Comparison of ENCODE assay signal across 7 cellular contexts in the genomic region with DNA sequence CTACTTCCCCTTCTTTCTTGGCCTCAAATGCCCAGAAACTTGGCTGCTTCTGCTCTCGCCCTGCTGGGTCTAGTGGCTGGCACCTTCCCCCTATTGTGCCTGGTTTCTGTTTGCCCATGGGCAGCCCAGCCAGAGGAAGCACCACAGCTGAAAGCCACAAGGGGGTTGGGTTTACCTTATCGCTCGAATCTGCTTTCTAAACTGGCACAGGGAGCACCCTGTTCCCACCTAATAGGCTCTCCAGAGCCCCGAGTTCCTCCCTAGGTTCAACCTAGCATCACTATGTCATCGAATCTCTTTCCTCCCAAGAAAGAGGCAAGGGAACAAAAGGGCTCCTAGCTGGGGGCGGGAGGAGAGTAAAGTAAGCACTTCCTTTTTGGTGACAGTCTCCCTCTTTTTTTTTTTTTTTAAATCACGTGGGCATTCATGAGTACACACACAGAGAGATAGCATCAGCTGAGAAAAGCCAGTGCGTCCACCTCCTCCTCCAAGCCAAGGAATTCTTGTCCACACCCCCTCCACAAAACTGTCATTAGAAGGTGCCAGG.
DNase-seq lines count a peak whose midpoint lies in the region; ATAC-seq, FAIRE-seq and TF ChIP-seq lines count a peak whose summit lies in the region.

No MANE protein-coding gene starts in this region.

- no peaks in the 10 kb centered on the region for H3K27me3 ChIP-seq in breast epithelium

- intact Hi-C loops in breast epithelium (cut with DNase I; ENCODE audit: low total_unique reads): no loop called here

- H3K27ac ChIP-seq in breast epithelium (peak overlapping the region; percentile 90 to 95), mesodermal cell (ENCODE audit: low read depth, low read length, severe bottlenecking) (peak overlapping the region; percentile 87), temporal lobe (ENCODE audit: low read depth, low read length) (peak overlapping the region; percentile 0)

- peak overlapping the region; percentile 82 to 85 (median 82) for H3K4me3 Mint-ChIP-seq in T-cell

- peaks cover 26 to 30% (median 28%) of the 10 kb centered on the region in 3 donors for H3K4me1 Mint-ChIP-seq in T-cell

- 71 to 76% methylated on average over 2 to 4 of the region's 8 CpGs for WGBS in mesodermal cell (ENCODE audit: insufficient coverage in 2 of 2), 2 experiments

- H3K9me3 ChIP-seq in breast epithelium (no peaks in the 10 kb centered on the region), mesodermal cell (ENCODE audit: control insufficient read depth, low read length) (no peaks in the 10 kb centered on the region)

- peaks cover 11 to 13% of the 10 kb centered on the region in 2 donors for H3K27me3 Mint-ChIP-seq in T-cell

- peak overlapping the region in 2 of 3 donors; percentile 48 to 60 for H3K4me3 ChIP-seq in breast epithelium
- H3K4me3 ChIP-seq in mesodermal cell (ENCODE audit: extremely low read depth, insufficient read depth, low read length, poor library complexity, severe bottlenecking): peak overlapping the region; percentile 27

- peak overlapping the region; percentile 95 to 97 for H3K27ac Mint-ChIP-seq in T-cell

- no peak for FAIRE-seq in D721Med (lab: Jason Lieb, UNC)

- TF ChIP-seq CTCF in breast epithelium (IDR thresholded peaks at IDR 0.05): peak; percentile 18 to 56 (median 44)
- no peak for TF ChIP-seq CTCF in D721Med (IDR thresholded peaks at IDR 0.05; ENCODE audit: insufficient read depth, missing control alignments)

- CTCF ChIA-PET in T-cell (lab: Charles Lee): interaction anchor here (0.6 kb wide), 2 partner anchors 78 to 966 kb away, joined by 3 to 5 read pairs; no protein-coding TSS in a partner anchor

- H3K4me1 ChIP-seq in breast epithelium (peaks cover 0 to 14% of the 10 kb centered on the region in 2 donors), mesodermal cell (ENCODE audit: control insufficient read depth, insufficient read depth, low read length, poor library complexity, severe bottlenecking) (peaks cover 50% of the 10 kb centered on the region)

- no peak for TF ChIP-seq POLR2A in breast epithelium (IDR thresholded peaks at IDR 0.05)

- TF ChIP-seq EP300 in Ishikawa (IDR thresholded peaks at IDR 0.05; ENCODE audit: borderline replicate concordance): no peak

- no peak for TF ChIP-seq RAD21 in Ishikawa (IDR thresholded peaks at IDR 0.05; ENCODE audit: low read depth)

- ATAC-seq in T-cell (replicated peaks in 1 of 4): peak; percentile 90 to 93 (median 91)

- POLR2A ChIA-PET in T-cell (lab: Charles Lee): interaction anchor here (0.5 to 0.7 kb wide), 4 partner anchors 35 to 210 kb away, joined by 3 to 4 read pairs (median 3); no protein-coding TSS in a partner anchor

- no peaks in the 10 kb centered on the region for H3K36me3 Mint-ChIP-seq in T-cell

- DNase-seq in T-cell (peak; percentile 7 to 53 (median 31)), breast epithelium (ENCODE audit: low spot score in 2 of 2) (peak; percentile 71 to 82), NCI-H1930 (lab: John Stamatoyannopoulos, UW) (no peak), D721Med (ENCODE audit: insufficient read length, low spot score) (no peak)

- H3K36me3 ChIP-seq in breast epithelium (no peaks in the 10 kb centered on the region), mesodermal cell (ENCODE audit: control insufficient read depth, insufficient read depth, low read length) (peaks cover 3% of the 10 kb centered on the region)

- H3K9me3 Mint-ChIP-seq in T-cell: no peaks in the 10 kb centered on the region

TF ChIP-seq in Ishikawa, 13 proteins besides CTCF, POLR2A, EP300 and RAD21:
- TF ChIP-seq, protein P1, sequence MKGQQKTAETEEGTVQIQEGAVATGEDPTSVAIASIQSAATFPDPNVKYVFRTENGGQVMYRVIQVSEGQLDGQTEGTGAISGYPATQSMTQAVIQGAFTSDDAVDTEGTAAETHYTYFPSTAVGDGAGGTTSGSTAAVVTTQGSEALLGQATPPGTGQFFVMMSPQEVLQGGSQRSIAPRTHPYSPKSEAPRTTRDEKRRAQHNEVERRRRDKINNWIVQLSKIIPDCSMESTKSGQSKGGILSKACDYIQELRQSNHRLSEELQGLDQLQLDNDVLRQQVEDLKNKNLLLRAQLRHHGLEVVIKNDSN (IDR thresholded peaks at IDR 0.05): peak; percentile 62
- no peak for TF ChIP-seq YY1 (IDR thresholded peaks at IDR 0.05; ENCODE audit: low read depth)

Comparison
In these comparisons a context has a peak if more than half of its experiments do, and no peak if none do; other contexts are left out.
1. DNase-seq: peak in T-cell (34 of 34) and breast epithelium (2 of 2); none in NCI-H1930 (0 of 2) and D721Med (single experiment).
2. H3K27ac ChIP-seq: peak in every context shown above with its lines; median percentile 92 in breast epithelium; 87 in mesodermal cell; 0 in temporal lobe.